16 cellular contexts compared by ENCODE assay signal in genomic region chr7:107978815-107979408, GRCh38. TPM values are rescaled to one million over a fixed set of nuclear protein-coding genes. Genes with fewer than 3 reads are reported as not detected.
A peak's percentile ranks its signal among the peaks of the same experiment; 100 is the strongest.
DNase-seq lines count a peak whose midpoint lies in the region; ATAC-seq and TF ChIP-seq lines count a peak whose summit lies in the region.
"Had no signal": no experiment of that assay in that cellular context is flagged by ENCODE, and none has a peak within 500 bp of the region (broad histone marks: within the 10 kb centered on the region; RNA-seq: fewer than 3 reads in every experiment).

No MANE protein-coding gene starts in this region.

- peaks cover 6% of the 10 kb centered on the region for H4K20me1 ChIP-seq in osteoblast (ENCODE audit: insufficient read depth, low read length)

- no peak for TF ChIP-seq EP300 in esophagus muscularis mucosa (IDR thresholded peaks at IDR 0.05)

- TF ChIP-seq CTCF in left ventricle myocardium inferior (IDR thresholded peaks at IDR 0.05; ENCODE audit: borderline replicate concordance) = no peak
- no peak for TF ChIP-seq CTCF in esophagus muscularis mucosa (IDR thresholded peaks at IDR 0.05)
- no peak for TF ChIP-seq CTCF in osteoblast (IDR thresholded peaks at IDR 0.05; ENCODE audit: extremely low read depth, low read depth, low read length)

- WGBS in esophagus muscularis mucosa = 84% methylated on average over 5 of the region's 5 CpGs

- H3K27me3 Mint-ChIP-seq in natural killer cell treated with Interleukin-12 subunit alpha and Interleukin-12 subunit beta and Interleukin-15 and Interleukin-18, amount 100 ng/mL, for 72 hours = peaks cover 7 to 10% of the 10 kb centered on the region in 2 donors

- no peak overlapping the region for H3K27ac Mint-ChIP-seq in natural killer cell treated with Interleukin-12 subunit alpha and Interleukin-12 subunit beta and Interleukin-15 and Interleukin-18, amount 100 ng/mL, for 72 hours
- H3K27ac Mint-ChIP-seq: CD14-positive monocyte; CD8-positive, alpha-beta T cell had no signal

- H3K27ac ChIP-seq in left ventricle myocardium inferior (replicated peaks) (peak overlapping the region; percentile 24), esophagus muscularis mucosa (replicated peaks in 1 of 4) (peak overlapping the region; percentile 6 to 73 (median 39)), osteoblast (ENCODE audit: low read depth, low read length) (no peak overlapping the region)
- H3K27ac ChIP-seq: 22Rv1, GM23248 had no signal

- intact Hi-C loops in left ventricle myocardium inferior (cut with micrococcal nuclease) = no loop called here
- intact Hi-C loops in Right ventricle myocardium inferior (cut with DNase I) = no loop called here
- intact Hi-C loops in esophagus muscularis mucosa (cut with DNase I) = no loop called here

- H3K36me3 Mint-ChIP-seq in natural killer cell treated with Interleukin-12 subunit alpha and Interleukin-12 subunit beta and Interleukin-15 and Interleukin-18, amount 100 ng/mL, for 72 hours = no peaks in the 10 kb centered on the region
- H3K36me3 Mint-ChIP-seq: CD14-positive monocyte; CD8-positive, alpha-beta T cell had no signal

- H3K79me2 ChIP-seq in osteoblast (ENCODE audit: insufficient read depth, low read length) = peaks cover 33% of the 10 kb centered on the region

- no peak for TF ChIP-seq POLR2A in esophagus muscularis mucosa (IDR thresholded peaks at IDR 0.05; ENCODE audit: low read depth)

- no peak for ATAC-seq in Right ventricle myocardium inferior
- ATAC-seq in HG03571 (IDR thresholded peaks at IDR 0.05; ENCODE audit: unreplicated experiment) = no peak
- no peak for ATAC-seq in GM19455 (IDR thresholded peaks at IDR 0.05; ENCODE audit: unreplicated experiment)
- ATAC-seq in natural killer cell treated with Interleukin-12 subunit alpha and Interleukin-12 subunit beta and Interleukin-15 and Interleukin-18, amount 100 ng/mL, for 72 hours = no peak
- ATAC-seq: CD8-positive, alpha-beta T cell; HCT116 had no signal

- H3K27me3 ChIP-seq in left ventricle myocardium inferior (ENCODE audit: low read depth) (no peaks in the 10 kb centered on the region), esophagus muscularis mucosa (no peaks in the 10 kb centered on the region), osteoblast (ENCODE audit: insufficient read depth, low read length) (no peaks in the 10 kb centered on the region)

- H3K4me3 ChIP-seq in left ventricle myocardium inferior (no peak overlapping the region), esophagus muscularis mucosa (no peak overlapping the region), osteoblast (ENCODE audit: insufficient read depth, low read length) (no peak overlapping the region)
- H3K4me3 ChIP-seq: GM23248 had no signal

- H3K9me3 ChIP-seq in left ventricle myocardium inferior (replicated peaks) (no peaks in the 10 kb centered on the region), esophagus muscularis mucosa (no peaks in the 10 kb centered on the region), osteoblast (ENCODE audit: low read depth, low read length) (no peaks in the 10 kb centered on the region)

- peaks cover 55% of the 10 kb centered on the region for H3K36me3 ChIP-seq in left ventricle myocardium inferior
- peaks cover 18 to 72% (median 52%) of the 10 kb centered on the region in 4 donors for H3K36me3 ChIP-seq in esophagus muscularis mucosa
- H3K36me3 ChIP-seq in osteoblast (ENCODE audit: insufficient read depth, low read length) = peaks cover 89% of the 10 kb centered on the region

- H3K9me3 Mint-ChIP-seq in natural killer cell treated with Interleukin-12 subunit alpha and Interleukin-12 subunit beta and Interleukin-15 and Interleukin-18, amount 100 ng/mL, for 72 hours = no peaks in the 10 kb centered on the region
- H3K9me3 Mint-ChIP-seq: CD8-positive, alpha-beta T cell had no signal

- DNase-seq in left ventricle myocardium inferior = no peak
- no peak for DNase-seq in Right ventricle myocardium inferior (ENCODE audit: missing footprints)
- DNase-seq in esophagus muscularis mucosa (ENCODE audit: extremely low spot score) = no peak
- DNase-seq in osteoblast (ENCODE audit: insufficient read length, low spot score, missing footprints) = peak; percentile 29
- DNase-seq in natural killer cell treated with Interleukin-12 subunit alpha and Interleukin-12 subunit beta and Interleukin-15 and Interleukin-18, amount 100 ng/mL, for 72 hours (ENCODE audit: low spot score) = no peak
- DNase-seq in anterior cingulate cortex (lab: John Stamatoyannopoulos, UW) = no peak
- DNase-seq: CD8-positive, alpha-beta T cell; COR-L47; DMS53; GF-D8; GM23248 had no signal

- no peak overlapping the region for H3K4me3 Mint-ChIP-seq in natural killer cell treated with Interleukin-12 subunit alpha and Interleukin-12 subunit beta and Interleukin-15 and Interleukin-18, amount 100 ng/mL, for 72 hours
- H3K4me3 Mint-ChIP-seq: CD14-positive monocyte; CD8-positive, alpha-beta T cell had no signal

- H3K4me1 Mint-ChIP-seq in natural killer cell treated with Interleukin-12 subunit alpha and Interleukin-12 subunit beta and Interleukin-15 and Interleukin-18, amount 100 ng/mL, for 72 hours (ENCODE audit: low read depth in 2 of 2) = no peaks in the 10 kb centered on the region
- H3K4me1 Mint-ChIP-seq: CD14-positive monocyte had no signal

- no peak overlapping the region for H2AFZ ChIP-seq in osteoblast (ENCODE audit: low read length)
- H2AFZ ChIP-seq: GM23248 had no signal

- peaks cover 51% of the 10 kb centered on the region for H3K4me1 ChIP-seq in left ventricle myocardium inferior
- H3K4me1 ChIP-seq in esophagus muscularis mucosa = peaks cover 15 to 72% (median 52%) of the 10 kb centered on the region in 4 donors
- H3K4me1 ChIP-seq in osteoblast (ENCODE audit: insufficient read depth, low read length) = no peaks in the 10 kb centered on the region

- H3K4me2 ChIP-seq in osteoblast (ENCODE audit: insufficient read depth, low read length) = no peak overlapping the region

RNA-seq across cellular contexts. Expression of gene LAMB1, which starts 24.0 kb away (rescaled TPM):
- total RNA-seq in left ventricle myocardium inferior = 60.0 TPM
- 83.2 TPM for total RNA-seq in Right ventricle myocardium inferior
- 100 to 1,000 TPM; 167 to 240 (median 219) TPM for total RNA-seq in esophagus muscularis mucosa
- total RNA-seq in osteoblast = 410 and 488 TPM in 2 replicates
- not detected for total RNA-seq in natural killer cell treated with Interleukin-12 subunit alpha and Interleukin-12 subunit beta and Interleukin-15 and Interleukin-18, amount 100 ng/mL, for 72 hours
- total RNA-seq: CD8-positive, alpha-beta T cell had no signal

Comparison
In these comparisons a context has a peak if more than half of its experiments do, and no peak if none do; other contexts are left out.
1. RNA of gene LAMB1, which starts 24.0 kb away (total RNA-seq): 410 to 488 TPM in osteoblast, 167 to 240 TPM in esophagus muscularis mucosa, 83.2 TPM in Right ventricle myocardium inferior (single experiment) and 60.0 TPM in left ventricle myocardium inferior (single experiment); not detected in natural killer cell treated with Interleukin-12 subunit alpha and Interleukin-12 subunit beta and Interleukin-15 and Interleukin-18, amount 100 ng/mL, for 72 hours; every median in the first group is over 10 times any median in the second.